Comparison of ENCODE assay signal across 9 cellular contexts in genomic region chr3:119809249-119810017, GRCh38. TPM values are rescaled to one million over a fixed set of nuclear protein-coding genes. Genes with fewer than 3 reads are reported as not detected.
DNase-seq lines count a peak whose midpoint lies in the region; ATAC-seq and TF ChIP-seq lines count a peak whose summit lies in the region.
"Had no signal": no experiment of that assay in that cellular context is flagged by ENCODE, and none has a peak within 500 bp of the region (broad histone marks: within the 10 kb centered on the region; RNA-seq: fewer than 3 reads in every experiment).

No MANE protein-coding gene starts in this region.

- TF ChIP-seq CTCF in heart right ventricle (IDR thresholded peaks at IDR 0.05) (no peak), parathyroid adenoma (IDR thresholded peaks at IDR 0.05) (no peak)

- no peaks in the 10 kb centered on the region for H3K9me3 Mint-ChIP-seq in central memory CD8-positive, alpha-beta T cell
- H3K9me3 Mint-ChIP-seq: activated naive CD4-positive, alpha-beta T cell treated with anti-CD3 and anti-CD28 coated beads, Interleukin-2, amount 50 U/mL, for 72 hours had no signal

- H3K27me3 Mint-ChIP-seq in central memory CD8-positive, alpha-beta T cell, result no peaks in the 10 kb centered on the region

- peak overlapping the region; percentile 87 for H3K27ac Mint-ChIP-seq in central memory CD8-positive, alpha-beta T cell (ENCODE audit: low read depth)

- peak overlapping the region; percentile 88 for H3K4me3 Mint-ChIP-seq in central memory CD8-positive, alpha-beta T cell

- H3K4me2 ChIP-seq in parathyroid adenoma (ENCODE audit: low read length), result peak overlapping the region; percentile 56

- H3K27me3 ChIP-seq in heart right ventricle, result peaks cover 0 to 11% (median 0%) of the 10 kb centered on the region in 7 donors
- H3K27me3 ChIP-seq in parathyroid adenoma (ENCODE audit: control insufficient read depth, insufficient read depth, low read length), result no peaks in the 10 kb centered on the region

- peak overlapping the region; percentile 21 to 60 (median 55) for H3K4me3 ChIP-seq in heart right ventricle
- peak overlapping the region; percentile 27 for H3K4me3 ChIP-seq in parathyroid adenoma (ENCODE audit: low read depth, low read length)

- H3K27ac ChIP-seq in heart right ventricle (peak overlapping the region in 1 of 10 donors; percentile 16), parathyroid adenoma (no peak overlapping the region)

- H3K36me3 ChIP-seq in heart right ventricle (no peaks in the 10 kb centered on the region), parathyroid adenoma (ENCODE audit: control insufficient read depth, insufficient read depth, low read length) (no peaks in the 10 kb centered on the region)

- ATAC-seq in heart right ventricle (peak in 7 of 8 donors; percentile 5 to 50 (median 19)), Right ventricle myocardium inferior (no peak), HG03097 (IDR thresholded peaks at IDR 0.05; ENCODE audit: low FRiP score, unreplicated experiment) (peak; percentile 31)
- ATAC-seq in central memory CD8-positive, alpha-beta T cell (replicated peaks; ENCODE audit: extremely low read depth, poor library complexity, severe bottlenecking), result peak; percentile 25

- intact Hi-C loops in heart right ventricle (cut with DNase I), result no loop called here
- intact Hi-C loops in Right ventricle myocardium inferior (cut with DNase I), result loop anchor here (10.0 kb wide), 1 partner anchor 95 kb away; no protein-coding TSS in a partner anchor

- H3K4me1 ChIP-seq in heart right ventricle, result peaks cover 0 to 21% (median 9%) of the 10 kb centered on the region in 9 donors
- H3K4me1 ChIP-seq in parathyroid adenoma, result no peaks in the 10 kb centered on the region

- H3K9me3 ChIP-seq in heart right ventricle (no peaks in the 10 kb centered on the region), parathyroid adenoma (ENCODE audit: control insufficient read depth, low read length) (no peaks in the 10 kb centered on the region)

- no peak overlapping the region for H3K9ac ChIP-seq in parathyroid adenoma

- DNase-seq in heart right ventricle (no peak), Right ventricle myocardium inferior (ENCODE audit: missing footprints) (no peak), NCI-H526 (lab: John Stamatoyannopoulos, UW) (no peak), OCI-M2 (lab: John Stamatoyannopoulos, UW; ENCODE audit: unreplicated experiment) (no peak), amniotic stem cell (lab: John Stamatoyannopoulos, UW) (no peak)
- DNase-seq in central memory CD8-positive, alpha-beta T cell (ENCODE audit: low spot score in 2 of 2), result no peak

- H2AFZ ChIP-seq in parathyroid adenoma, result peak overlapping the region; percentile 94

- peaks cover 2% of the 10 kb centered on the region for H3K36me3 Mint-ChIP-seq in central memory CD8-positive, alpha-beta T cell (ENCODE audit: insufficient read depth)
- H3K36me3 Mint-ChIP-seq: activated naive CD4-positive, alpha-beta T cell treated with anti-CD3 and anti-CD28 coated beads, Interleukin-2, amount 50 U/mL, for 72 hours had no signal

- WGBS in heart right ventricle, 2 donors, result 28 to 31% methylated on average over 28 to 31 of the region's 31 CpGs

- peaks cover 12% of the 10 kb centered on the region for H3K4me1 Mint-ChIP-seq in central memory CD8-positive, alpha-beta T cell

- no peaks in the 10 kb centered on the region for H3K79me2 ChIP-seq in parathyroid adenoma

RNA-seq across cellular contexts. Expression of gene NR1I2, which starts 27.5 kb away (rescaled TPM):
- total RNA-seq in heart right ventricle (under 1 TPM in 7 of 10 donors, not detected in 3; 0.11 to 0.31 (median 0.21) TPM), Right ventricle myocardium inferior (not detected)
- polyA plus RNA-seq in heart right ventricle, result under 1 TPM; 0.03 to 0.15 TPM
